ENCODE assay signal across 1 cellular context in genomic region chr9:98866435-98867108, GRCh38.
TF ChIP-seq lines count a peak whose summit lies in the region.

No MANE protein-coding gene starts in this region.

TF ChIP-seq in SK-N-SH, 30 proteins besides CTCF, POLR2A, EP300 and RAD21 (continued from another document):
- TF ChIP-seq, protein P1, sequence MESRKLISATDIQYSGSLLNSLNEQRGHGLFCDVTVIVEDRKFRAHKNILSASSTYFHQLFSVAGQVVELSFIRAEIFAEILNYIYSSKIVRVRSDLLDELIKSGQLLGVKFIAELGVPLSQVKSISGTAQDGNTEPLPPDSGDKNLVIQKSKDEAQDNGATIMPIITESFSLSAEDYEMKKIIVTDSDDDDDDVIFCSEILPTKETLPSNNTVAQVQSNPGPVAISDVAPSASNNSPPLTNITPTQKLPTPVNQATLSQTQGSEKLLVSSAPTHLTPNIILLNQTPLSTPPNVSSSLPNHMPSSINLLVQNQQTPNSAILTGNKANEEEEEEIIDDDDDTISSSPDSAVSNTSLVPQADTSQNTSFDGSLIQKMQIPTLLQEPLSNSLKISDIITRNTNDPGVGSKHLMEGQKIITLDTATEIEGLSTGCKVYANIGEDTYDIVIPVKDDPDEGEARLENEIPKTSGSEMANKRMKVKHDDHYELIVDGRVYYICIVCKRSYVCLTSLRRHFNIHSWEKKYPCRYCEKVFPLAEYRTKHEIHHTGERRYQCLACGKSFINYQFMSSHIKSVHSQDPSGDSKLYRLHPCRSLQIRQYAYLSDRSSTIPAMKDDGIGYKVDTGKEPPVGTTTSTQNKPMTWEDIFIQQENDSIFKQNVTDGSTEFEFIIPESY (IDR thresholded peaks at IDR 0.05; ENCODE audit: borderline replicate concordance, low read depth) = no peak
- TF ChIP-seq, protein P2, sequence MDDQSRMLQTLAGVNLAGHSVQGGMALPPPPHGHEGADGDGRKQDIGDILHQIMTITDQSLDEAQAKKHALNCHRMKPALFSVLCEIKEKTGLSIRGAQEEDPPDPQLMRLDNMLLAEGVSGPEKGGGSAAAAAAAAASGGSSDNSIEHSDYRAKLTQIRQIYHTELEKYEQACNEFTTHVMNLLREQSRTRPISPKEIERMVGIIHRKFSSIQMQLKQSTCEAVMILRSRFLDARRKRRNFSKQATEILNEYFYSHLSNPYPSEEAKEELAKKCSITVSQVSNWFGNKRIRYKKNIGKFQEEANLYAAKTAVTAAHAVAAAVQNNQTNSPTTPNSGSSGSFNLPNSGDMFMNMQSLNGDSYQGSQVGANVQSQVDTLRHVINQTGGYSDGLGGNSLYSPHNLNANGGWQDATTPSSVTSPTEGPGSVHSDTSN (IDR thresholded peaks at IDR 0.05) = no peak
- TF ChIP-seq FOXJ3 (CRISPR knock-in tag; IDR thresholded peaks at IDR 0.05) = no peak
- no peak for TF ChIP-seq RXRA (IDR thresholded peaks at IDR 0.05; ENCODE audit: borderline replicate concordance, low read depth)
- TF ChIP-seq, protein P3, sequence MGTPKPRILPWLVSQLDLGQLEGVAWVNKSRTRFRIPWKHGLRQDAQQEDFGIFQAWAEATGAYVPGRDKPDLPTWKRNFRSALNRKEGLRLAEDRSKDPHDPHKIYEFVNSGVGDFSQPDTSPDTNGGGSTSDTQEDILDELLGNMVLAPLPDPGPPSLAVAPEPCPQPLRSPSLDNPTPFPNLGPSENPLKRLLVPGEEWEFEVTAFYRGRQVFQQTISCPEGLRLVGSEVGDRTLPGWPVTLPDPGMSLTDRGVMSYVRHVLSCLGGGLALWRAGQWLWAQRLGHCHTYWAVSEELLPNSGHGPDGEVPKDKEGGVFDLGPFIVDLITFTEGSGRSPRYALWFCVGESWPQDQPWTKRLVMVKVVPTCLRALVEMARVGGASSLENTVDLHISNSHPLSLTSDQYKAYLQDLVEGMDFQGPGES (IDR thresholded peaks at IDR 0.05; ENCODE audit: low read depth, low read length) = no peak
- no peak for TF ChIP-seq JUND (IDR thresholded peaks at IDR 0.05)
- TF ChIP-seq TAF1 (IDR thresholded peaks at IDR 0.05; ENCODE audit: borderline replicate concordance, low read depth, low read length) = no peak
- no peak for TF ChIP-seq POLR2AphosphoS5 (IDR thresholded peaks at IDR 0.05; ENCODE audit: low read depth, low read length)
TF ChIP-seq in SK-N-SH: peak in this region for 0.
